Comparison of ENCODE assay signal across 1 cellular context in genomic region chr7:34471844-34472243, GRCh38.
TF ChIP-seq lines count a peak whose summit lies in the region.

No MANE protein-coding gene starts in this region.

TF ChIP-seq in WTC11, 78 proteins besides CTCF, POLR2A, EP300 and RAD21 (continued from another document):
- TF ChIP-seq ATF6 (CRISPR knock-in tag; IDR thresholded peaks at IDR 0.05), result no peak
- no peak for TF ChIP-seq TP53 (CRISPR knock-in tag; IDR thresholded peaks at IDR 0.05)
- no peak for TF ChIP-seq HMGA2 (CRISPR knock-in tag; IDR thresholded peaks at IDR 0.05)
- no peak for TF ChIP-seq ZNF423 (CRISPR knock-in tag; IDR thresholded peaks at IDR 0.05)
- TF ChIP-seq ZNF425 (CRISPR knock-in tag; conservative IDR thresholded peaks at IDR 0.05), result no peak
- no peak for TF ChIP-seq MAX (CRISPR knock-in tag; IDR thresholded peaks at IDR 0.05)
- TF ChIP-seq GRHL2 (CRISPR knock-in tag; IDR thresholded peaks at IDR 0.05; ENCODE audit: insufficient replicate concordance, severe bottlenecking), result no peak
- TF ChIP-seq ATF1 (CRISPR knock-in tag; IDR thresholded peaks at IDR 0.05), result no peak
- TF ChIP-seq ZNF281 (CRISPR knock-in tag; IDR thresholded peaks at IDR 0.05), result no peak
- TF ChIP-seq ZSCAN18 (CRISPR knock-in tag; IDR thresholded peaks at IDR 0.05), result no peak
- no peak for TF ChIP-seq ZNF396 (CRISPR knock-in tag; IDR thresholded peaks at IDR 0.05; ENCODE audit: borderline replicate concordance)
